ENCODE assay signal across 1 cellular context in genomic region chr2:68251187-68251854, GRCh38.
TF ChIP-seq lines count a peak whose summit lies in the region.

No MANE protein-coding gene starts in this region.

TF ChIP-seq in GM12878, 131 proteins besides CTCF, POLR2A, EP300 and RAD21 (continued from another document and continues in another):
- TF ChIP-seq ZNF622 (IDR thresholded peaks at IDR 0.05) (no peak), MTA3 (IDR thresholded peaks at IDR 0.05; ENCODE audit: borderline replicate concordance, low read length) (no peak), JUND (IDR thresholded peaks at IDR 0.05; ENCODE audit: low read depth, low read length) (no peak), ZNF207 (IDR thresholded peaks at IDR 0.05; ENCODE audit: borderline replicate concordance) (no peak), CREM (IDR thresholded peaks at IDR 0.05; ENCODE audit: low read depth) (peak; percentile 53; the same call in 1 of the 2 replicates), RFX5 (IDR thresholded peaks at IDR 0.05; ENCODE audit: low read depth, low read length) (peak; percentile 82), BRCA1 (IDR thresholded peaks at IDR 0.05; ENCODE audit: low read depth, low read length) (no peak), SIX5 (IDR thresholded peaks at IDR 0.05; ENCODE audit: low read depth, low read length, severe bottlenecking) (no peak), NKRF (conservative IDR thresholded peaks at IDR 0.05) (no peak; the same call in 1 of the 2 replicates), RCOR1 (conservative IDR thresholded peaks at IDR 0.05; ENCODE audit: low read depth, low read length) (0 out of 2 replicates have a peak, but pooled peaks have one; percentile 44), PML (IDR thresholded peaks at IDR 0.05; ENCODE audit: low read length) (no peak; the same call in 1 of the 2 replicates), BCL11A (IDR thresholded peaks at IDR 0.05; ENCODE audit: low read depth, low read length) (no peak), CBFB (IDR thresholded peaks at IDR 0.05; ENCODE audit: low read depth) (no peak), HDAC6 (IDR thresholded peaks at IDR 0.05; ENCODE audit: unreplicated experiment) (no peak), TARDBP (IDR thresholded peaks at IDR 0.05; ENCODE audit: borderline replicate concordance) (no peak), SUPT20H (IDR thresholded peaks at IDR 0.05; ENCODE audit: borderline replicate concordance, control insufficient read depth, low read depth, low read length) (no peak), BMI1 (IDR thresholded peaks at IDR 0.05; ENCODE audit: borderline replicate concordance) (no peak), NRF1 (conservative IDR thresholded peaks at IDR 0.05; ENCODE audit: low read depth, low read length) (no peak), SRF (IDR thresholded peaks at IDR 0.05; ENCODE audit: low read depth in 2 of 2, low read length in 2 of 2) (no peak), POU2F2 (IDR thresholded peaks at IDR 0.05; ENCODE audit: borderline replicate concordance, low read depth, low read length) (no peak), TAF1 (IDR thresholded peaks at IDR 0.05; ENCODE audit: borderline replicate concordance, low read depth, low read length) (no peak; the same call in 1 of the 2 replicates), ASH2L (IDR thresholded peaks at IDR 0.05; ENCODE audit: borderline replicate concordance, low read depth) (no peak), YY1 (IDR thresholded peaks at IDR 0.05; ENCODE audit: low read depth, low read length) (peak; percentile 71), CBX3 (IDR thresholded peaks at IDR 0.05; ENCODE audit: borderline replicate concordance, low read depth) (no peak), GABPA (IDR thresholded peaks at IDR 0.05; ENCODE audit: low read depth) (no peak), FOXK2 (IDR thresholded peaks at IDR 0.05) (peak; percentile 20; the same call in 1 of the 2 replicates), RUNX3 (IDR thresholded peaks at IDR 0.05; ENCODE audit: low read length) (no peak), HCFC1 (IDR thresholded peaks at IDR 0.05; ENCODE audit: low read length) (no peak), EZH2 (IDR thresholded peaks at IDR 0.05; ENCODE audit: borderline replicate concordance, control insufficient read depth, low read depth, low read length) (no peak), TCF3 (IDR thresholded peaks at IDR 0.05; ENCODE audit: borderline replicate concordance, insufficient read depth, low read depth, low read length) (no peak)
- TF ChIP-seq, protein P1, sequence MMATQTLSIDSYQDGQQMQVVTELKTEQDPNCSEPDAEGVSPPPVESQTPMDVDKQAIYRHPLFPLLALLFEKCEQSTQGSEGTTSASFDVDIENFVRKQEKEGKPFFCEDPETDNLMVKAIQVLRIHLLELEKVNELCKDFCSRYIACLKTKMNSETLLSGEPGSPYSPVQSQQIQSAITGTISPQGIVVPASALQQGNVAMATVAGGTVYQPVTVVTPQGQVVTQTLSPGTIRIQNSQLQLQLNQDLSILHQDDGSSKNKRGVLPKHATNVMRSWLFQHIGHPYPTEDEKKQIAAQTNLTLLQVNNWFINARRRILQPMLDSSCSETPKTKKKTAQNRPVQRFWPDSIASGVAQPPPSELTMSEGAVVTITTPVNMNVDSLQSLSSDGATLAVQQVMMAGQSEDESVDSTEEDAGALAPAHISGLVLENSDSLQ (IDR thresholded peaks at IDR 0.05), result peak; percentile 71; the same call in 1 of the 2 replicates
- TF ChIP-seq, protein P2, sequence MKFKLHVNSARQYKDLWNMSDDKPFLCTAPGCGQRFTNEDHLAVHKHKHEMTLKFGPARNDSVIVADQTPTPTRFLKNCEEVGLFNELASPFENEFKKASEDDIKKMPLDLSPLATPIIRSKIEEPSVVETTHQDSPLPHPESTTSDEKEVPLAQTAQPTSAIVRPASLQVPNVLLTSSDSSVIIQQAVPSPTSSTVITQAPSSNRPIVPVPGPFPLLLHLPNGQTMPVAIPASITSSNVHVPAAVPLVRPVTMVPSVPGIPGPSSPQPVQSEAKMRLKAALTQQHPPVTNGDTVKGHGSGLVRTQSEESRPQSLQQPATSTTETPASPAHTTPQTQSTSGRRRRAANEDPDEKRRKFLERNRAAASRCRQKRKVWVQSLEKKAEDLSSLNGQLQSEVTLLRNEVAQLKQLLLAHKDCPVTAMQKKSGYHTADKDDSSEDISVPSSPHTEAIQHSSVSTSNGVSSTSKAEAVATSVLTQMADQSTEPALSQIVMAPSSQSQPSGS (IDR thresholded peaks at IDR 0.05; ENCODE audit: low read length), result no peak
- TF ChIP-seq, protein P3, sequence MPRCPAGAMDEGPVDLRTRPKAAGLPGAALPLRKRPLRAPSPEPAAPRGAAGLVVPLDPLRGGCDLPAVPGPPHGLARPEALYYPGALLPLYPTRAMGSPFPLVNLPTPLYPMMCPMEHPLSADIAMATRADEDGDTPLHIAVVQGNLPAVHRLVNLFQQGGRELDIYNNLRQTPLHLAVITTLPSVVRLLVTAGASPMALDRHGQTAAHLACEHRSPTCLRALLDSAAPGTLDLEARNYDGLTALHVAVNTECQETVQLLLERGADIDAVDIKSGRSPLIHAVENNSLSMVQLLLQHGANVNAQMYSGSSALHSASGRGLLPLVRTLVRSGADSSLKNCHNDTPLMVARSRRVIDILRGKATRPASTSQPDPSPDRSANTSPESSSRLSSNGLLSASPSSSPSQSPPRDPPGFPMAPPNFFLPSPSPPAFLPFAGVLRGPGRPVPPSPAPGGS (IDR thresholded peaks at IDR 0.05; ENCODE audit: borderline replicate concordance, insufficient read depth, low read depth, low read length, poor library complexity, severe bottlenecking), result no peak
- TF ChIP-seq, protein P4, sequence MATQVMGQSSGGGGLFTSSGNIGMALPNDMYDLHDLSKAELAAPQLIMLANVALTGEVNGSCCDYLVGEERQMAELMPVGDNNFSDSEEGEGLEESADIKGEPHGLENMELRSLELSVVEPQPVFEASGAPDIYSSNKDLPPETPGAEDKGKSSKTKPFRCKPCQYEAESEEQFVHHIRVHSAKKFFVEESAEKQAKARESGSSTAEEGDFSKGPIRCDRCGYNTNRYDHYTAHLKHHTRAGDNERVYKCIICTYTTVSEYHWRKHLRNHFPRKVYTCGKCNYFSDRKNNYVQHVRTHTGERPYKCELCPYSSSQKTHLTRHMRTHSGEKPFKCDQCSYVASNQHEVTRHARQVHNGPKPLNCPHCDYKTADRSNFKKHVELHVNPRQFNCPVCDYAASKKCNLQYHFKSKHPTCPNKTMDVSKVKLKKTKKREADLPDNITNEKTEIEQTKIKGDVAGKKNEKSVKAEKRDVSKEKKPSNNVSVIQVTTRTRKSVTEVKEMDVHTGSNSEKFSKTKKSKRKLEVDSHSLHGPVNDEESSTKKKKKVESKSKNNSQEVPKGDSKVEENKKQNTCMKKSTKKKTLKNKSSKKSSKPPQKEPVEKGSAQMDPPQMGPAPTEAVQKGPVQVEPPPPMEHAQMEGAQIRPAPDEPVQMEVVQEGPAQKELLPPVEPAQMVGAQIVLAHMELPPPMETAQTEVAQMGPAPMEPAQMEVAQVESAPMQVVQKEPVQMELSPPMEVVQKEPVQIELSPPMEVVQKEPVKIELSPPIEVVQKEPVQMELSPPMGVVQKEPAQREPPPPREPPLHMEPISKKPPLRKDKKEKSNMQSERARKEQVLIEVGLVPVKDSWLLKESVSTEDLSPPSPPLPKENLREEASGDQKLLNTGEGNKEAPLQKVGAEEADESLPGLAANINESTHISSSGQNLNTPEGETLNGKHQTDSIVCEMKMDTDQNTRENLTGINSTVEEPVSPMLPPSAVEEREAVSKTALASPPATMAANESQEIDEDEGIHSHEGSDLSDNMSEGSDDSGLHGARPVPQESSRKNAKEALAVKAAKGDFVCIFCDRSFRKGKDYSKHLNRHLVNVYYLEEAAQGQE (IDR thresholded peaks at IDR 0.05; ENCODE audit: low read depth, low read length), result no peak
- TF ChIP-seq, protein P5, sequence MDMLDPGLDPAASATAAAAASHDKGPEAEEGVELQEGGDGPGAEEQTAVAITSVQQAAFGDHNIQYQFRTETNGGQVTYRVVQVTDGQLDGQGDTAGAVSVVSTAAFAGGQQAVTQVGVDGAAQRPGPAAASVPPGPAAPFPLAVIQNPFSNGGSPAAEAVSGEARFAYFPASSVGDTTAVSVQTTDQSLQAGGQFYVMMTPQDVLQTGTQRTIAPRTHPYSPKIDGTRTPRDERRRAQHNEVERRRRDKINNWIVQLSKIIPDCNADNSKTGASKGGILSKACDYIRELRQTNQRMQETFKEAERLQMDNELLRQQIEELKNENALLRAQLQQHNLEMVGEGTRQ (IDR thresholded peaks at IDR 0.05; ENCODE audit: borderline replicate concordance, low read depth, low read length), result no peak
- TF ChIP-seq, protein P6, sequence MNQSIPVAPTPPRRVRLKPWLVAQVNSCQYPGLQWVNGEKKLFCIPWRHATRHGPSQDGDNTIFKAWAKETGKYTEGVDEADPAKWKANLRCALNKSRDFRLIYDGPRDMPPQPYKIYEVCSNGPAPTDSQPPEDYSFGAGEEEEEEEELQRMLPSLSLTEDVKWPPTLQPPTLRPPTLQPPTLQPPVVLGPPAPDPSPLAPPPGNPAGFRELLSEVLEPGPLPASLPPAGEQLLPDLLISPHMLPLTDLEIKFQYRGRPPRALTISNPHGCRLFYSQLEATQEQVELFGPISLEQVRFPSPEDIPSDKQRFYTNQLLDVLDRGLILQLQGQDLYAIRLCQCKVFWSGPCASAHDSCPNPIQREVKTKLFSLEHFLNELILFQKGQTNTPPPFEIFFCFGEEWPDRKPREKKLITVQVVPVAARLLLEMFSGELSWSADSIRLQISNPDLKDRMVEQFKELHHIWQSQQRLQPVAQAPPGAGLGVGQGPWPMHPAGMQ (IDR thresholded peaks at IDR 0.05; ENCODE audit: borderline replicate concordance), result peak; percentile 59; the same call in 1 of the 2 replicates
- TF ChIP-seq, protein P7, sequence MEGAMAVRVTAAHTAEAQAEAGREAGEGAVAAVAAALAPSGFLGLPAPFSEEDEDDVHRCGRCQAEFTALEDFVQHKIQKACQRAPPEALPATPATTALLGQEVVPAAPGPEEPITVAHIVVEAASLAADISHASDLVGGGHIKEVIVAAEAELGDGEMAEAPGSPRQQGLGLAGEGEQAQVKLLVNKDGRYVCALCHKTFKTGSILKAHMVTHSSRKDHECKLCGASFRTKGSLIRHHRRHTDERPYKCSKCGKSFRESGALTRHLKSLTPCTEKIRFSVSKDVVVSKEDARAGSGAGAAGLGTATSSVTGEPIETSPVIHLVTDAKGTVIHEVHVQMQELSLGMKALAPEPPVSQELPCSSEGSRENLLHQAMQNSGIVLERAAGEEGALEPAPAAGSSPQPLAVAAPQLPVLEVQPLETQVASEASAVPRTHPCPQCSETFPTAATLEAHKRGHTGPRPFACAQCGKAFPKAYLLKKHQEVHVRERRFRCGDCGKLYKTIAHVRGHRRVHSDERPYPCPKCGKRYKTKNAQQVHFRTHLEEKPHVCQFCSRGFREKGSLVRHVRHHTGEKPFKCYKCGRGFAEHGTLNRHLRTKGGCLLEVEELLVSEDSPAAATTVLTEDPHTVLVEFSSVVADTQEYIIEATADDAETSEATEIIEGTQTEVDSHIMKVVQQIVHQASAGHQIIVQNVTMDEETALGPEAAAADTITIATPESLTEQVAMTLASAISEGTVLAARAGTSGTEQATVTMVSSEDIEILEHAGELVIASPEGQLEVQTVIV (IDR thresholded peaks at IDR 0.05; ENCODE audit: borderline replicate concordance, partially characterized antibody), result no peak
- TF ChIP-seq, protein P8, sequence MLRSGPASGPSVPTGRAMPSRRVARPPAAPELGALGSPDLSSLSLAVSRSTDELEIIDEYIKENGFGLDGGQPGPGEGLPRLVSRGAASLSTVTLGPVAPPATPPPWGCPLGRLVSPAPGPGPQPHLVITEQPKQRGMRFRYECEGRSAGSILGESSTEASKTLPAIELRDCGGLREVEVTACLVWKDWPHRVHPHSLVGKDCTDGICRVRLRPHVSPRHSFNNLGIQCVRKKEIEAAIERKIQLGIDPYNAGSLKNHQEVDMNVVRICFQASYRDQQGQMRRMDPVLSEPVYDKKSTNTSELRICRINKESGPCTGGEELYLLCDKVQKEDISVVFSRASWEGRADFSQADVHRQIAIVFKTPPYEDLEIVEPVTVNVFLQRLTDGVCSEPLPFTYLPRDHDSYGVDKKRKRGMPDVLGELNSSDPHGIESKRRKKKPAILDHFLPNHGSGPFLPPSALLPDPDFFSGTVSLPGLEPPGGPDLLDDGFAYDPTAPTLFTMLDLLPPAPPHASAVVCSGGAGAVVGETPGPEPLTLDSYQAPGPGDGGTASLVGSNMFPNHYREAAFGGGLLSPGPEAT (IDR thresholded peaks at IDR 0.05; ENCODE audit: low read depth), result peak; percentile 61; the same call in 1 of the 2 replicates
- TF ChIP-seq, protein P9, sequence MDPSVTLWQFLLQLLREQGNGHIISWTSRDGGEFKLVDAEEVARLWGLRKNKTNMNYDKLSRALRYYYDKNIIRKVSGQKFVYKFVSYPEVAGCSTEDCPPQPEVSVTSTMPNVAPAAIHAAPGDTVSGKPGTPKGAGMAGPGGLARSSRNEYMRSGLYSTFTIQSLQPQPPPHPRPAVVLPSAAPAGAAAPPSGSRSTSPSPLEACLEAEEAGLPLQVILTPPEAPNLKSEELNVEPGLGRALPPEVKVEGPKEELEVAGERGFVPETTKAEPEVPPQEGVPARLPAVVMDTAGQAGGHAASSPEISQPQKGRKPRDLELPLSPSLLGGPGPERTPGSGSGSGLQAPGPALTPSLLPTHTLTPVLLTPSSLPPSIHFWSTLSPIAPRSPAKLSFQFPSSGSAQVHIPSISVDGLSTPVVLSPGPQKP (IDR thresholded peaks at IDR 0.05; ENCODE audit: low read depth, low read length), result no peak
